13 cellular contexts compared by ENCODE assay signal in the genomic region with DNA sequence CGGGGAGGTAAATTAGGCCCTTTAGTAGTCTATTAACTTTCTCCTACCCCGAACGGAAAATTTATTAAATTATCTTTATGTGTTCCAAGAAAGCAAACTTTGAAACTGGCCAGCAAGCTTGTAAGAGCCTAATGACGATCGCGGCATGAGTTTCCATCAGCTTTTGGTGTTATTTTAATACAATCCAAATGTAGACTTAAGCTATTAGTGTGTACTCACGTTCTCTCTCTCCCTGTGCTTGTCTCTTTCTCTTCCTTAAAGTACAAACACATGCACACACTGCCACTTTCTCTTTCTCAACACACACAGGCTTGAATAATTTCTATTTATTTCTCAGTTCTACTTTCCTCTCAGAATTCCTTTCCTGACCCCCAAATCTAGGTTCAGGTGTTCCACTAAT.
DNase-seq lines count a peak whose midpoint lies in the region; ATAC-seq and TF ChIP-seq lines count a peak whose summit lies in the region.
"Had no signal": no experiment of that assay in that cellular context is flagged by ENCODE, and none has a peak within 500 bp of the region (broad histone marks: within the 10 kb centered on the region; RNA-seq: fewer than 3 reads in every experiment).

No MANE protein-coding gene starts in this region.

- H3K4me1 ChIP-seq in body of pancreas (no peaks in the 10 kb centered on the region), left lung (peaks cover 0 to 15% of the 10 kb centered on the region in 2 donors), tibial nerve (peaks cover 0 to 23% (median 4%) of the 10 kb centered on the region in 4 donors), tibial artery (no peaks in the 10 kb centered on the region)
- H3K4me1 ChIP-seq: neural progenitor cell, sigmoid colon had no signal

- TF ChIP-seq POLR2A in body of pancreas (IDR thresholded peaks at IDR 0.05) (no peak), tibial nerve (IDR thresholded peaks at IDR 0.05) (no peak)

- ATAC-seq in body of pancreas (no peak), left lung (peak; percentile 86), HG02885 (IDR thresholded peaks at IDR 0.05; ENCODE audit: poor library complexity, unreplicated experiment) (no peak)

- no peak for TF ChIP-seq CTCF in HL-60 (IDR thresholded peaks at IDR 0.05; ENCODE audit: insufficient read depth, low read length)
- TF ChIP-seq CTCF in body of pancreas (IDR thresholded peaks at IDR 0.05): no peak
- no peak for TF ChIP-seq CTCF in left lung (IDR thresholded peaks at IDR 0.05)
- no peak for TF ChIP-seq CTCF in tibial nerve (IDR thresholded peaks at IDR 0.05)
- TF ChIP-seq CTCF in tibial artery (IDR thresholded peaks at IDR 0.05): no peak

- WGBS in body of pancreas, 2 donors: 36 to 43% methylated on average over 7 of the region's 7 CpGs
- WGBS in tibial nerve, 2 donors: 61 to 62% methylated on average over 7 of the region's 7 CpGs

- H3K27me3 ChIP-seq in HL-60 (ENCODE audit: insufficient read depth, poor library complexity, severe bottlenecking) (no peaks in the 10 kb centered on the region), body of pancreas (no peaks in the 10 kb centered on the region), left lung (no peaks in the 10 kb centered on the region), tibial nerve (no peaks in the 10 kb centered on the region), tibial artery (no peaks in the 10 kb centered on the region)
- H3K27me3 ChIP-seq: neural progenitor cell, sigmoid colon had no signal

- DNase-seq in HL-60 (ENCODE audit: low read depth in 1 of 2, low spot score in 1 of 2) (no peak), body of pancreas (no peak), left lung (no peak), tibial nerve (ENCODE audit: low spot score in 2 of 2) (no peak), NCI-H2171 (lab: John Stamatoyannopoulos, UW) (no peak), tibial artery (no peak)
- DNase-seq: cortex of kidney; KBM-7; sigmoid colon; stimulated activated CD4-positive, alpha-beta T cell treated with anti-CD3 and anti-CD28 coated beads, Interleukin-4, amount 100 ng/mL, for 4 hours had no signal

- H3K27ac ChIP-seq in HL-60 (replicated peaks) (peak overlapping the region; percentile 69), body of pancreas (peak overlapping the region in 3 of 4 donors; percentile 6 to 48 (median 15)), left lung (peak overlapping the region; percentile 69 to 71), tibial nerve (peak overlapping the region in 3 of 4 donors; percentile 41 to 65 (median 45)), tibial artery (no peak overlapping the region)
- H3K27ac ChIP-seq: neural progenitor cell, sigmoid colon, VCaP had no signal

- intact Hi-C loops in body of pancreas (cut with DNase I): no loop called here
- intact Hi-C loops in left lung (cut with DNase I): no loop called here
- intact Hi-C loops in tibial artery (cut with DNase I; ENCODE audit: low total_unique reads): no loop called here

- H3K4me3 ChIP-seq in HL-60 (replicated peaks; ENCODE audit: insufficient read depth, low read length) (no peak overlapping the region), body of pancreas (no peak overlapping the region), left lung (no peak overlapping the region), tibial nerve (no peak overlapping the region), tibial artery (no peak overlapping the region)
- H3K4me3 ChIP-seq: neural progenitor cell, sigmoid colon had no signal

- H3K36me3 ChIP-seq in body of pancreas (replicated peaks in 1 of 2; ENCODE audit: insufficient read depth in 1 of 2, low read depth in 2 of 2) (no peaks in the 10 kb centered on the region), left lung (no peaks in the 10 kb centered on the region), tibial nerve (no peaks in the 10 kb centered on the region), tibial artery (no peaks in the 10 kb centered on the region)
- H3K36me3 ChIP-seq: neural progenitor cell, sigmoid colon had no signal

- no peak for TF ChIP-seq EP300 in tibial nerve (IDR thresholded peaks at IDR 0.05)

- H3K9me3 ChIP-seq in body of pancreas (no peaks in the 10 kb centered on the region), left lung (no peaks in the 10 kb centered on the region), tibial nerve (no peaks in the 10 kb centered on the region), tibial artery (no peaks in the 10 kb centered on the region)
- H3K9me3 ChIP-seq: sigmoid colon had no signal

Comparison
In these comparisons a context has a peak if more than half of its experiments do, and no peak if none do; other contexts are left out.
1. H3K27ac ChIP-seq: peak in HL-60 (single experiment), body of pancreas (3 of 4), left lung (2 of 2) and tibial nerve (3 of 4); none in tibial artery (0 of 2).